Comparison of ENCODE assay signal across 3 cellular contexts in genomic region chr6:126058085-126058484, GRCh38.
DNase-seq lines count a peak whose midpoint lies in the region; ATAC-seq, FAIRE-seq and TF ChIP-seq lines count a peak whose summit lies in the region.
"Not testable (repeated sequence)": the region's sequence is repeated elsewhere in the genome, so short reads cannot be mapped to it uniquely, and the experiment has no call there.

No MANE protein-coding gene starts in this region.

- not testable (repeated sequence) for H3K4me2 ChIP-seq in K562 (ENCODE audit: insufficient read depth, low read length); parathyroid adenoma (ENCODE audit: low read length)

- not testable (repeated sequence) for H3K4me1 ChIP-seq in HEK293 (ENCODE audit: control insufficient read depth, insufficient read depth, low read length)
- H3K4me1 ChIP-seq in K562 (replicated peaks in 1 of 2; ENCODE audit: control insufficient read depth in 2 of 2, insufficient read depth in 2 of 2, low read length in 2 of 2) (peaks cover 9 to 41% of the 10 kb centered on the region in 2 experiments), parathyroid adenoma (peaks cover 70% of the 10 kb centered on the region)

- not testable (repeated sequence) for H3K27me3 ChIP-seq in K562 (ENCODE audit: control insufficient read depth in 2 of 2, insufficient read depth in 2 of 2, low read length in 2 of 2); parathyroid adenoma (ENCODE audit: control insufficient read depth, insufficient read depth, low read length)

- TF ChIP-seq POLR2A in K562 (conservative IDR thresholded peaks at IDR 0.05): not testable (repeated sequence)

- H4K20me1 ChIP-seq in K562 (replicated peaks; ENCODE audit: control insufficient read depth, insufficient read depth, low read length): not testable (repeated sequence)

- not testable (repeated sequence) for BruUV-seq in K562 (replicated peaks; lab: Mats Ljungman, UMichigan)

- in situ Hi-C loops in K562 (cut with MboI): not testable (repeated sequence)

- not testable (repeated sequence) for TF ChIP-seq CTCF in HEK293 (tag by site-specific recombination; IDR thresholded peaks at IDR 0.05); K562 (IDR thresholded peaks at IDR 0.05 in 2 of 3, conservative IDR thresholded peaks at IDR 0.05 in 1 of 3; ENCODE audit: insufficient read depth in 2 of 3, low read depth in 1 of 3, low read length in 3 of 3); parathyroid adenoma (IDR thresholded peaks at IDR 0.05)

- CTCF ChIA-PET in HEK293 (lab: Yijun Ruan, JAX); K562 (lab: Yijun Ruan, JAX; ENCODE audit: low intra/inter-chr PET ratio): not testable (repeated sequence)

- POLR2A ChIA-PET in HEK293 (lab: Yijun Ruan, JAX); K562 (lab: Yijun Ruan, JAX): not testable (repeated sequence)

- intact Hi-C loops in K562 (cut with micrococcal nuclease): not testable (repeated sequence)

- not testable (repeated sequence) for FAIRE-seq in K562 (lab: Jason Lieb, UNC)

- H3K79me2 ChIP-seq in K562 (ENCODE audit: control insufficient read depth, insufficient read depth, low read length); parathyroid adenoma: not testable (repeated sequence)

- not testable (repeated sequence) for H3K9ac ChIP-seq in K562 (ENCODE audit: insufficient read depth in 1 of 2, low read depth in 2 of 2, low read length in 2 of 2); parathyroid adenoma

- not testable (repeated sequence) for H3K9me1 ChIP-seq in K562 (ENCODE audit: control insufficient read depth, insufficient read depth, low read length)

- H3K36me3 ChIP-seq in HEK293 (ENCODE audit: control insufficient read depth in 2 of 2, insufficient read depth in 1 of 2, low read length in 2 of 2): peaks cover 0 to 15% of the 10 kb centered on the region in 2 experiments; a peak in 1 of 3 replicates
- peaks cover 26% of the 10 kb centered on the region; the same call in 1 of the 3 replicates for H3K36me3 ChIP-seq in K562 (ENCODE audit: control insufficient read depth, insufficient read depth, low read length)
- not testable (repeated sequence) for H3K36me3 ChIP-seq in parathyroid adenoma (ENCODE audit: control insufficient read depth, insufficient read depth, low read length)

- not testable (repeated sequence) for H2AFZ ChIP-seq in K562 (ENCODE audit: low read depth, low read length); parathyroid adenoma

- TF ChIP-seq EP300 in K562 (IDR thresholded peaks at IDR 0.05; ENCODE audit: low read length): not testable (repeated sequence)

- 94% methylated on average over 2 of the region's 3 CpGs for WGBS in K562 (ENCODE audit: insufficient coverage, low coverage, missing lambda C conversion rate)

- not testable (repeated sequence) for H3K9me3 ChIP-seq in HEK293 (ENCODE audit: control insufficient read depth, insufficient read depth, low read depth, low read length); K562 (replicated peaks; ENCODE audit: control insufficient read depth, insufficient read depth, low read depth, low read length); parathyroid adenoma (ENCODE audit: control insufficient read depth, low read length)

- not testable (repeated sequence) for H3K27ac ChIP-seq in HEK293 (ENCODE audit: extremely low read depth, low read depth, low read length); K562 (ENCODE audit: extremely low read depth, low read depth, low read length)
- H3K27ac ChIP-seq in parathyroid adenoma: peak overlapping the region; percentile 99

- H3K4me3 ChIP-seq in HEK293 (ENCODE audit: low read depth, low read length); K562; parathyroid adenoma (ENCODE audit: low read depth, low read length): not testable (repeated sequence)

- TF ChIP-seq RAD21 in K562 (CRISPR knock-in tag; conservative IDR thresholded peaks at IDR 0.05 in 1 of 2, IDR thresholded peaks at IDR 0.05 in 1 of 2): not testable (repeated sequence)

- ATAC-seq in K562: not testable (repeated sequence)

- not testable (repeated sequence) for DNase-seq in K562 (ENCODE audit: extremely low read depth in 1 of 4, low spot score in 3 of 4)

TF ChIP-seq in HEK293, 187 proteins besides CTCF, POLR2A, EP300 and RAD21:
- TF ChIP-seq ZNF580 (tag by site-specific recombination; IDR thresholded peaks at IDR 0.05): peak; percentile 64; the same call in 1 of the 2 replicates
- TF ChIP-seq ZNF146 (tag by site-specific recombination; IDR thresholded peaks at IDR 0.05): peak; percentile 92

TF ChIP-seq in K562, 482 proteins besides CTCF, POLR2A, EP300 and RAD21:
- peak; percentile 82 for TF ChIP-seq ZNF146 (CRISPR knock-in tag; IDR thresholded peaks at IDR 0.05; ENCODE audit: unreplicated experiment)
- peak; percentile 18 to 31; a peak in 1 of 4 replicates for TF ChIP-seq KDM1A (IDR thresholded peaks at IDR 0.05)
- peak; percentile 54 for TF ChIP-seq BCOR (IDR thresholded peaks at IDR 0.05)
